8 cellular contexts compared by ENCODE assay signal in genomic region chr5:138177936-138178515, GRCh38. TPM values are rescaled to one million over a fixed set of nuclear protein-coding genes. Genes with fewer than 3 reads are reported as not detected.
DNase-seq lines count a peak whose midpoint lies in the region; ATAC-seq, FAIRE-seq and TF ChIP-seq lines count a peak whose summit lies in the region.

No MANE protein-coding gene starts in this region.

- CTCF ChIA-PET in GM12878 (lab: Yijun Ruan, JAX) = interaction anchor here (0.8 to 6.5 kb wide), 10 partner anchors 8 to 271 kb away, joined by 3 to 46 read pairs (median 4); partner anchors contain the start of gene KDM3B

- RAD21 ChIA-PET in GM12878 (lab: Charles Lee; ENCODE audit: unreplicated experiment) = interaction anchor here (0.8 to 3.5 kb wide), 6 partner anchors 35 to 287 kb away, joined by 3 to 12 read pairs (median 5); partner anchors contain the start of genes CDC23, CDC25C and EGR1

- TF ChIP-seq POLR2A in GM12878 (IDR thresholded peaks at IDR 0.05; ENCODE audit: low read depth, low read length) = no peak

- FAIRE-seq in GM18507 (lab: Jason Lieb, UNC) = peak; percentile 24
- FAIRE-seq in GM12878 (lab: Jason Lieb, UNC) = peak; percentile 41

- SMC1A ChIA-PET in GM12878 (lab: Charles Lee; ENCODE audit: uncharacterized antibody, unreplicated experiment) = interaction anchor here (0.5 to 3.6 kb wide), 15 partner anchors 8 to 370 kb away, joined by 3 to 20 read pairs (median 5); partner anchors contain the start of genes CDC23 and FAM53C

- H3K27me3 ChIP-seq in BE2C = no peaks in the 10 kb centered on the region
- H3K27me3 ChIP-seq in GM12878 (replicated peaks in 1 of 2; ENCODE audit: control insufficient read depth in 2 of 2, insufficient read depth in 2 of 2, low read length in 1 of 2) = no peaks in the 10 kb centered on the region
- H3K27me3 ChIP-seq in iPS-18a (ENCODE audit: control insufficient read depth, insufficient read depth, low read length) = no peaks in the 10 kb centered on the region
- H3K27me3 ChIP-seq in smooth muscle cell (ENCODE audit: low read depth) = no peaks in the 10 kb centered on the region

- TSS peak; percentile 89 for BruUV-seq in GM12878 (replicated peaks; lab: Mats Ljungman, UMichigan)

- in situ Hi-C loops in GM12878 (cut with MboI) = loop anchor here (25.0 kb wide), 1 partner anchor 334 kb away; no protein-coding TSS in a partner anchor

- TF ChIP-seq RAD21 in GM12878 (IDR thresholded peaks at IDR 0.05; ENCODE audit: insufficient read depth, low read depth, low read length) = no peak

- H3K79me2 ChIP-seq in GM12878 (ENCODE audit: control insufficient read depth, insufficient read depth, low read length) (peaks cover 34% of the 10 kb centered on the region), smooth muscle cell (ENCODE audit: low read depth) (peaks cover 42% of the 10 kb centered on the region)

- peak overlapping the region; percentile 93 for H3K9ac ChIP-seq in GM12878 (ENCODE audit: control insufficient read depth, insufficient read depth, low read length)
- peak overlapping the region; percentile 94 for H3K9ac ChIP-seq in iPS-18a (ENCODE audit: low read length)
- peak overlapping the region; percentile 89 for H3K9ac ChIP-seq in smooth muscle cell (ENCODE audit: low read depth)

- H2AFZ ChIP-seq in GM12878 (ENCODE audit: control insufficient read depth, low read depth, low read length) (peak overlapping the region; percentile 100), smooth muscle cell (ENCODE audit: low read depth) (peak overlapping the region; percentile 89)

- peak overlapping the region; percentile 81 for H3K4me2 ChIP-seq in GM12878 (ENCODE audit: control insufficient read depth, insufficient read depth)
- peak overlapping the region; percentile 87 for H3K4me2 ChIP-seq in smooth muscle cell

- POLR2A ChIA-PET in GM12878 (lab: Charles Lee) = interaction anchor here (0.8 to 2.6 kb wide), 6 partner anchors 35 to 365 kb away, joined by 3 to 9 read pairs (median 5); partner anchors contain the start of genes CDC23, EGR1, ETF1 and FAM53C

- H3K36me3 ChIP-seq in BE2C (peaks cover 47% of the 10 kb centered on the region), GM12878 (ENCODE audit: control insufficient read depth in 2 of 2, insufficient read depth in 2 of 2, low read length in 1 of 2) (peaks cover 11 to 14% of the 10 kb centered on the region in 2 experiments), iPS-18a (ENCODE audit: control insufficient read depth, low read depth, low read length) (peaks cover 44% of the 10 kb centered on the region), smooth muscle cell (ENCODE audit: low read depth) (peaks cover 9% of the 10 kb centered on the region)

- WGBS in GM12878 (ENCODE audit: insufficient coverage, insufficient replicate concordance, low lambda C conversion rate, missing lambda C conversion rate) = under 1% methylated on average over 16 of the region's 16 CpGs
- 2% methylated on average over 16 of the region's 16 CpGs for WGBS in smooth muscle cell (ENCODE audit: low lambda C conversion rate)

- intact Hi-C loops in GM12878 (cut with micrococcal nuclease; ENCODE audit: unreplicated experiment) = loop anchor here (2.0 to 5.0 kb wide), 2 partner anchors 159 to 175 kb away; partner anchors contain the start of genes FAM53C and KDM3B

- H3K4me1 ChIP-seq in BE2C (no peaks in the 10 kb centered on the region), GM12878 (ENCODE audit: control insufficient read depth, insufficient read depth, low read length) (no peaks in the 10 kb centered on the region; the same call in 1 of the 2 replicates), iPS-18a (ENCODE audit: control insufficient read depth, low read depth, low read length) (peaks cover 4% of the 10 kb centered on the region), smooth muscle cell (ENCODE audit: low read depth) (peaks cover 7% of the 10 kb centered on the region)

- H3K9me3 ChIP-seq in BE2C = no peaks in the 10 kb centered on the region
- H3K9me3 ChIP-seq in GM12878 (replicated peaks; ENCODE audit: control insufficient read depth, insufficient read depth, low read length) = no peaks in the 10 kb centered on the region
- no peaks in the 10 kb centered on the region for H3K9me3 ChIP-seq in iPS-18a (ENCODE audit: control insufficient read depth, low read depth, low read length)
- H3K9me3 ChIP-seq in smooth muscle cell (replicated peaks; ENCODE audit: low read depth) = no peaks in the 10 kb centered on the region

- DNase-seq in BE2C (peak; percentile 16), GM18507 (ENCODE audit: extremely low spot score, insufficient read length, low read depth) (no peak), NCI-H526 treated with DMSO at 0.1 percent for 48 hours (lab: John Stamatoyannopoulos, UW) (peak; percentile 8), GM12878 (ENCODE audit: low read depth, low spot score) (no peak), smooth muscle cell (lab: John Stamatoyannopoulos, UW; ENCODE audit: unreplicated experiment) (no peak)

- no peak for TF ChIP-seq EP300 in GM12878 (IDR thresholded peaks at IDR 0.05; ENCODE audit: borderline replicate concordance in 1 of 2, control insufficient read depth in 1 of 2, low read depth in 2 of 2, low read length in 2 of 2)

- H4K20me1 ChIP-seq in GM12878 (ENCODE audit: control insufficient read depth, insufficient read depth) (no peaks in the 10 kb centered on the region), smooth muscle cell (ENCODE audit: low read depth) (peaks cover 7% of the 10 kb centered on the region)

- ATAC-seq in GM12878 = peak; percentile 61
- no peak for ATAC-seq in esophagus mucosa
- ATAC-seq in activated CD4-positive, CD25-positive, alpha-beta regulatory T cell treated with anti-CD3 and anti-CD28 coated beads, Interleukin-2, amount 50 U/mL, for 24 hours = no peak

- H3K4me3 ChIP-seq in BE2C (ENCODE audit: low read depth, low read length) (peak overlapping the region; percentile 87), GM12878 (peak overlapping the region; percentile 97), iPS-18a (ENCODE audit: low read length) (peak overlapping the region; percentile 98), smooth muscle cell (peak overlapping the region; percentile 85)

- H3K27ac ChIP-seq in GM12878 (ENCODE audit: control insufficient read depth, insufficient read depth) = peak overlapping the region; percentile 97
- peak overlapping the region; percentile 90 for H3K27ac ChIP-seq in iPS-18a (ENCODE audit: low read length)
- peak overlapping the region; percentile 83 for H3K27ac ChIP-seq in smooth muscle cell (ENCODE audit: low read depth)

- no peaks in the 10 kb centered on the region for H3F3A ChIP-seq in smooth muscle cell (ENCODE audit: low read depth)

- TF ChIP-seq CTCF in BE2C (IDR thresholded peaks at IDR 0.05; ENCODE audit: low read depth, low read length) (no peak), GM12878 (IDR thresholded peaks at IDR 0.05 in 2 of 3, conservative IDR thresholded peaks at IDR 0.05 in 1 of 3; ENCODE audit: control insufficient read depth in 2 of 3, extremely low read depth in 1 of 3, insufficient read depth in 1 of 3, low read depth in 3 of 3, low read length in 3 of 3) (no peak), smooth muscle cell (IDR thresholded peaks at IDR 0.05; ENCODE audit: borderline replicate concordance, insufficient read depth, poor library complexity, severe bottlenecking) (no peak)

RNA-seq across cellular contexts. Expression of gene BRD8, which starts 0.4 kb away (rescaled TPM):
- 78.9 TPM for polyA plus RNA-seq in BE2C (2012; ENCODE audit: insufficient read depth, insufficient read length, low read depth)
- total RNA-seq in GM12878 (2013; cell fraction: nucleolus; rRNA removed) = 99.9 and 100 TPM in 2 replicates
- 28.1 and 35.5 TPM in 2 replicates for total RNA-seq in GM12878 (2014; rRNA removed)
- 28.4 and 30.3 TPM in 2 replicates for total RNA-seq in GM12878 (2014; rRNA removed; fragmentation: Illumina TruSeq; extraction: Trizol)
- total RNA-seq in GM12878 (2021) = 33.4 and 40.9 TPM in 2 replicates
- 17.4 TPM for polyA plus RNA-seq in GM12878 (2011; ENCODE audit: low read depth)
- polyA plus RNA-seq in GM12878 (2011; rRNA removed) = 74.6 and 74.7 TPM in 2 replicates
- 36.7 and 43.4 TPM in 2 replicates for polyA plus RNA-seq in GM12878 (2011; cell fraction: cytosol; rRNA removed)
- polyA plus RNA-seq in GM12878 (2011; cell fraction: nucleus; rRNA removed) = 118 and 137 TPM in 2 replicates
- 25.3 and 25.6 TPM in 2 replicates for polyA plus RNA-seq in GM12878 (2012)
- polyA plus RNA-seq in GM12878 (2014; fragmentation: Illumina TruSeq; extraction: Trizol) = 48.1 and 75.0 TPM in 2 replicates
- 10 to 100 TPM; 35.2 to 52.6 TPM for polyA plus RNA-seq in GM12878 (2014; fragmentation: Nextera tagmentation; extraction: Ambion mirVana)
- 32.7 and 37.8 TPM in 2 replicates for polyA plus RNA-seq in GM12878 (2014; rRNA removed)
- polyA plus RNA-seq in GM12878 (2016; fragmentation: Nextera tagmentation; extraction: Ambion mirVana) = 10 to 100 TPM; 74.0 to 78.5 TPM
- polyA minus RNA-seq in GM12878 (2011; rRNA and poly(A)+ RNA removed) = 38.0 and 51.2 TPM in 2 replicates
- 14.2 and 16.0 TPM in 2 replicates for polyA minus RNA-seq in GM12878 (2011; cell fraction: cytosol; rRNA and poly(A)+ RNA removed)
- polyA minus RNA-seq in GM12878 (2011; cell fraction: nucleus; rRNA and poly(A)+ RNA removed) = 28.4 and 43.0 TPM in 2 replicates
- total RNA-seq in smooth muscle cell = 24.2 and 25.1 TPM in 2 replicates
- 34.3 and 41.2 TPM in 2 replicates for polyA plus RNA-seq in smooth muscle cell
- total RNA-seq in esophagus mucosa = 25.7 TPM

RNA-seq across cellular contexts. Expression of gene KIF20A, which starts 0.9 kb away (rescaled TPM):
- polyA plus RNA-seq in BE2C (2012; ENCODE audit: insufficient read depth, insufficient read length, low read depth) = 7.1 TPM
- 35.1 and 39.2 TPM in 2 replicates for total RNA-seq in GM12878 (2013; cell fraction: nucleolus; rRNA removed)
- total RNA-seq in GM12878 (2014; rRNA removed) = 45.4 and 47.2 TPM in 2 replicates
- total RNA-seq in GM12878 (2014; rRNA removed; fragmentation: Illumina TruSeq; extraction: Trizol) = 53.6 and 54.2 TPM in 2 replicates
- total RNA-seq in GM12878 (2021) = 42.0 and 45.8 TPM in 2 replicates
- polyA plus RNA-seq in GM12878 (2011; ENCODE audit: low read depth) = 14.9 TPM
- 45.2 and 47.0 TPM in 2 replicates for polyA plus RNA-seq in GM12878 (2011; rRNA removed)
- polyA plus RNA-seq in GM12878 (2011; cell fraction: cytosol; rRNA removed) = 39.8 and 40.7 TPM in 2 replicates
- polyA plus RNA-seq in GM12878 (2011; cell fraction: nucleus; rRNA removed) = 80.6 and 95.7 TPM in 2 replicates
- polyA plus RNA-seq in GM12878 (2012) = 16.1 and 20.9 TPM in 2 replicates
- polyA plus RNA-seq in GM12878 (2014; fragmentation: Illumina TruSeq; extraction: Trizol) = 50.7 and 52.9 TPM in 2 replicates
- polyA plus RNA-seq in GM12878 (2014; fragmentation: Nextera tagmentation; extraction: Ambion mirVana) = 10 to 100 TPM; 20.7 to 27.2 TPM
- 34.6 and 34.9 TPM in 2 replicates for polyA plus RNA-seq in GM12878 (2014; rRNA removed)
- polyA plus RNA-seq in GM12878 (2016; fragmentation: Nextera tagmentation; extraction: Ambion mirVana) = 10 to 100 TPM; 56.2 to 61.9 TPM
- 90.1 and 111 TPM in 2 replicates for polyA minus RNA-seq in GM12878 (2011; rRNA and poly(A)+ RNA removed)
- polyA minus RNA-seq in GM12878 (2011; cell fraction: cytosol; rRNA and poly(A)+ RNA removed) = 28.8 and 35.5 TPM in 2 replicates
- 79.3 and 103 TPM in 2 replicates for polyA minus RNA-seq in GM12878 (2011; cell fraction: nucleus; rRNA and poly(A)+ RNA removed)
- 8.8 and 10.7 TPM in 2 replicates for total RNA-seq in smooth muscle cell
- polyA plus RNA-seq in smooth muscle cell = 7.8 and 9.4 TPM in 2 replicates
- 21.2 TPM for total RNA-seq in esophagus mucosa

RNA-seq across cellular contexts. Expression of gene CDC23, which starts 35.1 kb away (rescaled TPM):
- polyA plus RNA-seq in BE2C (2012; ENCODE audit: insufficient read depth, insufficient read length, low read depth) = 34.8 TPM
- total RNA-seq in GM12878 (2013; cell fraction: nucleolus; rRNA removed) = 59.0 and 71.9 TPM in 2 replicates
- total RNA-seq in GM12878 (2014; rRNA removed) (39.4 and 48.2 TPM in 2 replicates), GM12878 (2014; rRNA removed; fragmentation: Illumina TruSeq; extraction: Trizol) (42.9 and 43.3 TPM in 2 replicates), GM12878 (2021) (40.5 and 42.2 TPM in 2 replicates), smooth muscle cell (37.2 and 61.0 TPM in 2 replicates), esophagus mucosa (20.6 TPM)
- 19.2 TPM for polyA plus RNA-seq in GM12878 (2011; ENCODE audit: low read depth)
- polyA plus RNA-seq in GM12878 (2011; rRNA removed) (66.1 and 84.4 TPM in 2 replicates), GM12878 (2014; fragmentation: Illumina TruSeq; extraction: Trizol) (51.4 and 76.6 TPM in 2 replicates), GM12878 (2014; fragmentation: Nextera tagmentation; extraction: Ambion mirVana) (10 to 100 TPM; 45.7 to 61.7 TPM), GM12878 (2014; rRNA removed) (32.2 and 37.1 TPM in 2 replicates), GM12878 (2016; fragmentation: Nextera tagmentation; extraction: Ambion mirVana) (10 to 100 TPM; 59.2 to 59.3 TPM), smooth muscle cell (39.5 and 43.5 TPM in 2 replicates)
- 33.6 and 37.5 TPM in 2 replicates for polyA plus RNA-seq in GM12878 (2011; cell fraction: cytosol; rRNA removed)
- polyA plus RNA-seq in GM12878 (2011; cell fraction: nucleus; rRNA removed) = 55.5 and 56.9 TPM in 2 replicates
- polyA plus RNA-seq in GM12878 (2012) = 22.8 and 26.9 TPM in 2 replicates
- 33.6 and 39.6 TPM in 2 replicates for polyA minus RNA-seq in GM12878 (2011; rRNA and poly(A)+ RNA removed)
- 10.6 and 14.1 TPM in 2 replicates for polyA minus RNA-seq in GM12878 (2011; cell fraction: cytosol; rRNA and poly(A)+ RNA removed)
- polyA minus RNA-seq in GM12878 (2011; cell fraction: nucleus; rRNA and poly(A)+ RNA removed) = 34.3 and 49.7 TPM in 2 replicates

RNA-seq across cellular contexts. Expression of gene NME5, which starts 38.8 kb away (rescaled TPM):
- polyA plus RNA-seq in BE2C (2012; ENCODE audit: insufficient read depth, insufficient read length, low read depth) = 0.49 TPM
- total RNA-seq in GM12878 (2013; cell fraction: nucleolus; rRNA removed) = not detected in 2 replicates
- total RNA-seq in GM12878 (2014; rRNA removed) (0.33 TPM in 1 of 2 replicates, not detected in the other), GM12878 (2014; rRNA removed; fragmentation: Illumina TruSeq; extraction: Trizol) (not detected in 2 replicates), GM12878 (2021) (not detected in 2 replicates), smooth muscle cell (0.67 and 2.7 TPM in 2 replicates), esophagus mucosa (0.44 TPM)
- polyA plus RNA-seq in GM12878 (2011; ENCODE audit: low read depth) = not detected
- polyA plus RNA-seq in GM12878 (2011; rRNA removed) (0.14 TPM in 1 of 2 replicates, not detected in the other), GM12878 (2014; fragmentation: Illumina TruSeq; extraction: Trizol) (not detected in 2 replicates), GM12878 (2014; fragmentation: Nextera tagmentation; extraction: Ambion mirVana) (under 1 TPM in 1 of 2 experiments, not detected in 1; 0.22 TPM), GM12878 (2014; rRNA removed) (0.09 TPM in 1 of 2 replicates, not detected in the other), GM12878 (2016; fragmentation: Nextera tagmentation; extraction: Ambion mirVana) (under 1 TPM in 1 of 2 experiments, not detected in 1; 0.52 TPM), smooth muscle cell (1.2 and 2.1 TPM in 2 replicates)
- polyA plus RNA-seq in GM12878 (2011; cell fraction: cytosol; rRNA removed) = not detected in 2 replicates
- polyA plus RNA-seq in GM12878 (2011; cell fraction: nucleus; rRNA removed) = not detected in 2 replicates
- 0.19 TPM in 1 of 2 replicates, not detected in the other for polyA plus RNA-seq in GM12878 (2012)
- polyA minus RNA-seq in GM12878 (2011; rRNA and poly(A)+ RNA removed) = not detected in 2 replicates
- not detected in 2 replicates for polyA minus RNA-seq in GM12878 (2011; cell fraction: cytosol; rRNA and poly(A)+ RNA removed)
- not detected in 2 replicates for polyA minus RNA-seq in GM12878 (2011; cell fraction: nucleus; rRNA and poly(A)+ RNA removed)

Comparison
In these comparisons a context has a peak if more than half of its experiments do, and no peak if none do; other contexts are left out.
1. DNase-seq: peak in BE2C (single experiment) and NCI-H526 treated with DMSO at 0.1 percent for 48 hours (single experiment); none in GM18507 (single experiment), GM12878 (single experiment) and smooth muscle cell (single experiment).
2. Peak in every context shown above with its lines, with median percentiles within 50 percentile points of each other: H3K4me3 ChIP-seq, H3K27ac ChIP-seq and H3K9ac ChIP-seq.